ENCODE assay signal across 1 cellular context in the genomic region with DNA sequence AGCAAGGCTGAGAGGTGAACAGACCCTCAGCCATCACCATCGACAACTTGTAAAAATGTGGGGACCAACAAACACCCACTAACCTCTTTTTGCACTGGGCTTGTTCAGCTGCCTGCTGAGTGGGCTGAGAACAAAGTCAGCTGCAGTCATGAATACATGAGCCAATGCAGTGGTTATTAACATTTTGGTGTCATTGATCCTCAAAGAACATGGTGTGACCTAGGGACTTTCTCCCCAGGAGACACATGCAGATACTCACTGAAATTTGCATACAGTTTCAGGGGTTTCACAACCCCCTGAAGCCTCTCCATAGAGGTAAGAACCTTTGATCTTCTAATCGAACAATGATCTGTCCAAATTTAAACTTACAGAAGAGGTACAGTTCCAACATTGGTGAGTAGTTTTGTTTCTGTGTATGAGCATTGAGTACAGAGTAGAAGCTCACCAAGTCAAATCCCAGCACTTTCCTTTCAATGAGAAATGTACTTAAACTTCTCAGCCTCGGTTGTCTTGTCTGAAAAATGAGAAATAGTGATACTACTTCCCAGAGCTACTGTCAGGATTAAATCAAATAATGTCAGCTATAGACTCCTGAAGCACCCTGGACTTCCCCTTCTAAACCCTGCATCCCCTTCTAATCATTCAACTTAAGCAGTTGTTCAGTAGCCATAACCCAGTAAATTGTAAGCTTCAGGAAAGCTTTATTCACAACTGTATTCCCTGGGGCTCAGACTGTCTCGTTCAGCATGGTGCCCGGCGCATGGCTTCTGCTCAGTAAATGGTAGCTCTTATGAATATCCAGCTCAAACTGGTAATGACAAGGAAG.
A peak's percentile ranks its signal among the peaks of the same experiment; 100 is the strongest.
TF ChIP-seq lines count a peak whose summit lies in the region.

No MANE protein-coding gene starts in this region.

TF ChIP-seq in GM12878, 131 proteins besides CTCF, POLR2A, EP300 and RAD21 (continued from another document and continues in another):
- TF ChIP-seq, protein P1, sequence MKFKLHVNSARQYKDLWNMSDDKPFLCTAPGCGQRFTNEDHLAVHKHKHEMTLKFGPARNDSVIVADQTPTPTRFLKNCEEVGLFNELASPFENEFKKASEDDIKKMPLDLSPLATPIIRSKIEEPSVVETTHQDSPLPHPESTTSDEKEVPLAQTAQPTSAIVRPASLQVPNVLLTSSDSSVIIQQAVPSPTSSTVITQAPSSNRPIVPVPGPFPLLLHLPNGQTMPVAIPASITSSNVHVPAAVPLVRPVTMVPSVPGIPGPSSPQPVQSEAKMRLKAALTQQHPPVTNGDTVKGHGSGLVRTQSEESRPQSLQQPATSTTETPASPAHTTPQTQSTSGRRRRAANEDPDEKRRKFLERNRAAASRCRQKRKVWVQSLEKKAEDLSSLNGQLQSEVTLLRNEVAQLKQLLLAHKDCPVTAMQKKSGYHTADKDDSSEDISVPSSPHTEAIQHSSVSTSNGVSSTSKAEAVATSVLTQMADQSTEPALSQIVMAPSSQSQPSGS (IDR thresholded peaks at IDR 0.05; ENCODE audit: low read length): no peak; the same call in none of the 2 replicates
- TF ChIP-seq FOS (IDR thresholded peaks at IDR 0.05; ENCODE audit: borderline replicate concordance, extremely low read depth, insufficient read length): no peak
- TF ChIP-seq BMI1 (IDR thresholded peaks at IDR 0.05; ENCODE audit: borderline replicate concordance): no peak
- TF ChIP-seq MEF2B (IDR thresholded peaks at IDR 0.05; ENCODE audit: partially characterized antibody, poor library complexity, severe bottlenecking): peak; percentile 69
- TF ChIP-seq HDAC2 (IDR thresholded peaks at IDR 0.05): no peak
- TF ChIP-seq CHD2 (IDR thresholded peaks at IDR 0.05; ENCODE audit: borderline replicate concordance, low read depth, low read length): 0 out of 2 replicates have a peak, but pooled peaks have one; percentile 53
- TF ChIP-seq, protein P2, sequence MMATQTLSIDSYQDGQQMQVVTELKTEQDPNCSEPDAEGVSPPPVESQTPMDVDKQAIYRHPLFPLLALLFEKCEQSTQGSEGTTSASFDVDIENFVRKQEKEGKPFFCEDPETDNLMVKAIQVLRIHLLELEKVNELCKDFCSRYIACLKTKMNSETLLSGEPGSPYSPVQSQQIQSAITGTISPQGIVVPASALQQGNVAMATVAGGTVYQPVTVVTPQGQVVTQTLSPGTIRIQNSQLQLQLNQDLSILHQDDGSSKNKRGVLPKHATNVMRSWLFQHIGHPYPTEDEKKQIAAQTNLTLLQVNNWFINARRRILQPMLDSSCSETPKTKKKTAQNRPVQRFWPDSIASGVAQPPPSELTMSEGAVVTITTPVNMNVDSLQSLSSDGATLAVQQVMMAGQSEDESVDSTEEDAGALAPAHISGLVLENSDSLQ (IDR thresholded peaks at IDR 0.05): no peak
- TF ChIP-seq, protein P3, sequence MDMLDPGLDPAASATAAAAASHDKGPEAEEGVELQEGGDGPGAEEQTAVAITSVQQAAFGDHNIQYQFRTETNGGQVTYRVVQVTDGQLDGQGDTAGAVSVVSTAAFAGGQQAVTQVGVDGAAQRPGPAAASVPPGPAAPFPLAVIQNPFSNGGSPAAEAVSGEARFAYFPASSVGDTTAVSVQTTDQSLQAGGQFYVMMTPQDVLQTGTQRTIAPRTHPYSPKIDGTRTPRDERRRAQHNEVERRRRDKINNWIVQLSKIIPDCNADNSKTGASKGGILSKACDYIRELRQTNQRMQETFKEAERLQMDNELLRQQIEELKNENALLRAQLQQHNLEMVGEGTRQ (IDR thresholded peaks at IDR 0.05; ENCODE audit: borderline replicate concordance, low read depth, low read length): no peak
- TF ChIP-seq SPI1 (IDR thresholded peaks at IDR 0.05; ENCODE audit: borderline replicate concordance, insufficient read depth, low read depth, low read length): no peak
- TF ChIP-seq, protein P4, sequence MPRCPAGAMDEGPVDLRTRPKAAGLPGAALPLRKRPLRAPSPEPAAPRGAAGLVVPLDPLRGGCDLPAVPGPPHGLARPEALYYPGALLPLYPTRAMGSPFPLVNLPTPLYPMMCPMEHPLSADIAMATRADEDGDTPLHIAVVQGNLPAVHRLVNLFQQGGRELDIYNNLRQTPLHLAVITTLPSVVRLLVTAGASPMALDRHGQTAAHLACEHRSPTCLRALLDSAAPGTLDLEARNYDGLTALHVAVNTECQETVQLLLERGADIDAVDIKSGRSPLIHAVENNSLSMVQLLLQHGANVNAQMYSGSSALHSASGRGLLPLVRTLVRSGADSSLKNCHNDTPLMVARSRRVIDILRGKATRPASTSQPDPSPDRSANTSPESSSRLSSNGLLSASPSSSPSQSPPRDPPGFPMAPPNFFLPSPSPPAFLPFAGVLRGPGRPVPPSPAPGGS (IDR thresholded peaks at IDR 0.05; ENCODE audit: borderline replicate concordance, insufficient read depth, low read depth, low read length, poor library complexity, severe bottlenecking): no peak
- TF ChIP-seq, protein P5, sequence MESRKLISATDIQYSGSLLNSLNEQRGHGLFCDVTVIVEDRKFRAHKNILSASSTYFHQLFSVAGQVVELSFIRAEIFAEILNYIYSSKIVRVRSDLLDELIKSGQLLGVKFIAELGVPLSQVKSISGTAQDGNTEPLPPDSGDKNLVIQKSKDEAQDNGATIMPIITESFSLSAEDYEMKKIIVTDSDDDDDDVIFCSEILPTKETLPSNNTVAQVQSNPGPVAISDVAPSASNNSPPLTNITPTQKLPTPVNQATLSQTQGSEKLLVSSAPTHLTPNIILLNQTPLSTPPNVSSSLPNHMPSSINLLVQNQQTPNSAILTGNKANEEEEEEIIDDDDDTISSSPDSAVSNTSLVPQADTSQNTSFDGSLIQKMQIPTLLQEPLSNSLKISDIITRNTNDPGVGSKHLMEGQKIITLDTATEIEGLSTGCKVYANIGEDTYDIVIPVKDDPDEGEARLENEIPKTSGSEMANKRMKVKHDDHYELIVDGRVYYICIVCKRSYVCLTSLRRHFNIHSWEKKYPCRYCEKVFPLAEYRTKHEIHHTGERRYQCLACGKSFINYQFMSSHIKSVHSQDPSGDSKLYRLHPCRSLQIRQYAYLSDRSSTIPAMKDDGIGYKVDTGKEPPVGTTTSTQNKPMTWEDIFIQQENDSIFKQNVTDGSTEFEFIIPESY (IDR thresholded peaks at IDR 0.05): no peak
- TF ChIP-seq, protein P6, sequence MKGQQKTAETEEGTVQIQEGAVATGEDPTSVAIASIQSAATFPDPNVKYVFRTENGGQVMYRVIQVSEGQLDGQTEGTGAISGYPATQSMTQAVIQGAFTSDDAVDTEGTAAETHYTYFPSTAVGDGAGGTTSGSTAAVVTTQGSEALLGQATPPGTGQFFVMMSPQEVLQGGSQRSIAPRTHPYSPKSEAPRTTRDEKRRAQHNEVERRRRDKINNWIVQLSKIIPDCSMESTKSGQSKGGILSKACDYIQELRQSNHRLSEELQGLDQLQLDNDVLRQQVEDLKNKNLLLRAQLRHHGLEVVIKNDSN (IDR thresholded peaks at IDR 0.05; ENCODE audit: borderline replicate concordance, extremely low read length, insufficient read depth, low read depth, low read length): no peak
- no peak; the same call in 1 of the 2 replicates for TF ChIP-seq MTA2 (IDR thresholded peaks at IDR 0.05; ENCODE audit: low read depth)
- TF ChIP-seq BRCA1 (IDR thresholded peaks at IDR 0.05; ENCODE audit: low read depth, low read length): no peak
- TF ChIP-seq, protein P7, sequence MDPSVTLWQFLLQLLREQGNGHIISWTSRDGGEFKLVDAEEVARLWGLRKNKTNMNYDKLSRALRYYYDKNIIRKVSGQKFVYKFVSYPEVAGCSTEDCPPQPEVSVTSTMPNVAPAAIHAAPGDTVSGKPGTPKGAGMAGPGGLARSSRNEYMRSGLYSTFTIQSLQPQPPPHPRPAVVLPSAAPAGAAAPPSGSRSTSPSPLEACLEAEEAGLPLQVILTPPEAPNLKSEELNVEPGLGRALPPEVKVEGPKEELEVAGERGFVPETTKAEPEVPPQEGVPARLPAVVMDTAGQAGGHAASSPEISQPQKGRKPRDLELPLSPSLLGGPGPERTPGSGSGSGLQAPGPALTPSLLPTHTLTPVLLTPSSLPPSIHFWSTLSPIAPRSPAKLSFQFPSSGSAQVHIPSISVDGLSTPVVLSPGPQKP (IDR thresholded peaks at IDR 0.05; ENCODE audit: low read depth, low read length): no peak
- no peak for TF ChIP-seq YBX1 (IDR thresholded peaks at IDR 0.05)
- no peak for TF ChIP-seq HDAC6 (IDR thresholded peaks at IDR 0.05; ENCODE audit: unreplicated experiment)
- TF ChIP-seq, protein P8, sequence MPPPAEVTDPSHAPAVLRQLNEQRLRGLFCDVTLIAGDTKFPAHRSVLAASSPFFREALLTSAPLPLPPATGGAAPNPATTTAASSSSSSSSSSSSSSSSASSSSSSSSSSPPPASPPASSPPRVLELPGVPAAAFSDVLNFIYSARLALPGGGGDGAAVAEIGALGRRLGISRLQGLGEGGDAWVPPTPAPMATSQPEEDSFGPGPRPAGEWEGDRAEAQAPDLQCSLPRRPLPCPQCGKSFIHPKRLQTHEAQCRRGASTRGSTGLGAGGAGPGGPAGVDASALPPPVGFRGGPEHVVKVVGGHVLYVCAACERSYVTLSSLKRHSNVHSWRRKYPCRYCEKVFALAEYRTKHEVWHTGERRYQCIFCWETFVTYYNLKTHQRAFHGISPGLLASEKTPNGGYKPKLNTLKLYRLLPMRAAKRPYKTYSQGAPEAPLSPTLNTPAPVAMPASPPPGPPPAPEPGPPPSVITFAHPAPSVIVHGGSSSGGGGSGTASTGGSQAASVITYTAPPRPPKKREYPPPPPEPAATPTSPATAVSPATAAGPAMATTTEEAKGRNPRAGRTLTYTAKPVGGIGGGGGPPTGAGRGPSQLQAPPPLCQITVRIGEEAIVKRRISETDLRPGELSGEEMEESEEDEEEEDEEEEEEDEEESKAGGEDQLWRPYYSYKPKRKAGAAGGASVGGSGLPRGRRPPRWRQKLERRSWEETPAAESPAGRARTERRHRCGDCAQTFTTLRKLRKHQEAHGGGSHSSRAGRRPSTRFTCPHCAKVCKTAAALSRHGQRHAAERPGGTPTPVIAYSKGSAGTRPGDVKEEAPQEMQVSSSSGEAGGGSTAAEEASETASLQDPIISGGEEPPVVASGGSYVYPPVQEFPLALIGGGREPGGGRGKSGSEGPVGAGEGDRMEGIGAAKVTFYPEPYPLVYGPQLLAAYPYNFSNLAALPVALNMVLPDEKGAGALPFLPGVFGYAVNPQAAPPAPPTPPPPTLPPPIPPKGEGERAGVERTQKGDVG (CRISPR knock-in tag; IDR thresholded peaks at IDR 0.05): no peak
- TF ChIP-seq, protein P9, sequence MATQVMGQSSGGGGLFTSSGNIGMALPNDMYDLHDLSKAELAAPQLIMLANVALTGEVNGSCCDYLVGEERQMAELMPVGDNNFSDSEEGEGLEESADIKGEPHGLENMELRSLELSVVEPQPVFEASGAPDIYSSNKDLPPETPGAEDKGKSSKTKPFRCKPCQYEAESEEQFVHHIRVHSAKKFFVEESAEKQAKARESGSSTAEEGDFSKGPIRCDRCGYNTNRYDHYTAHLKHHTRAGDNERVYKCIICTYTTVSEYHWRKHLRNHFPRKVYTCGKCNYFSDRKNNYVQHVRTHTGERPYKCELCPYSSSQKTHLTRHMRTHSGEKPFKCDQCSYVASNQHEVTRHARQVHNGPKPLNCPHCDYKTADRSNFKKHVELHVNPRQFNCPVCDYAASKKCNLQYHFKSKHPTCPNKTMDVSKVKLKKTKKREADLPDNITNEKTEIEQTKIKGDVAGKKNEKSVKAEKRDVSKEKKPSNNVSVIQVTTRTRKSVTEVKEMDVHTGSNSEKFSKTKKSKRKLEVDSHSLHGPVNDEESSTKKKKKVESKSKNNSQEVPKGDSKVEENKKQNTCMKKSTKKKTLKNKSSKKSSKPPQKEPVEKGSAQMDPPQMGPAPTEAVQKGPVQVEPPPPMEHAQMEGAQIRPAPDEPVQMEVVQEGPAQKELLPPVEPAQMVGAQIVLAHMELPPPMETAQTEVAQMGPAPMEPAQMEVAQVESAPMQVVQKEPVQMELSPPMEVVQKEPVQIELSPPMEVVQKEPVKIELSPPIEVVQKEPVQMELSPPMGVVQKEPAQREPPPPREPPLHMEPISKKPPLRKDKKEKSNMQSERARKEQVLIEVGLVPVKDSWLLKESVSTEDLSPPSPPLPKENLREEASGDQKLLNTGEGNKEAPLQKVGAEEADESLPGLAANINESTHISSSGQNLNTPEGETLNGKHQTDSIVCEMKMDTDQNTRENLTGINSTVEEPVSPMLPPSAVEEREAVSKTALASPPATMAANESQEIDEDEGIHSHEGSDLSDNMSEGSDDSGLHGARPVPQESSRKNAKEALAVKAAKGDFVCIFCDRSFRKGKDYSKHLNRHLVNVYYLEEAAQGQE (IDR thresholded peaks at IDR 0.05; ENCODE audit: low read depth, low read length): no peak
- TF ChIP-seq JUND (IDR thresholded peaks at IDR 0.05; ENCODE audit: low read depth, low read length): no peak
- TF ChIP-seq, protein P10, sequence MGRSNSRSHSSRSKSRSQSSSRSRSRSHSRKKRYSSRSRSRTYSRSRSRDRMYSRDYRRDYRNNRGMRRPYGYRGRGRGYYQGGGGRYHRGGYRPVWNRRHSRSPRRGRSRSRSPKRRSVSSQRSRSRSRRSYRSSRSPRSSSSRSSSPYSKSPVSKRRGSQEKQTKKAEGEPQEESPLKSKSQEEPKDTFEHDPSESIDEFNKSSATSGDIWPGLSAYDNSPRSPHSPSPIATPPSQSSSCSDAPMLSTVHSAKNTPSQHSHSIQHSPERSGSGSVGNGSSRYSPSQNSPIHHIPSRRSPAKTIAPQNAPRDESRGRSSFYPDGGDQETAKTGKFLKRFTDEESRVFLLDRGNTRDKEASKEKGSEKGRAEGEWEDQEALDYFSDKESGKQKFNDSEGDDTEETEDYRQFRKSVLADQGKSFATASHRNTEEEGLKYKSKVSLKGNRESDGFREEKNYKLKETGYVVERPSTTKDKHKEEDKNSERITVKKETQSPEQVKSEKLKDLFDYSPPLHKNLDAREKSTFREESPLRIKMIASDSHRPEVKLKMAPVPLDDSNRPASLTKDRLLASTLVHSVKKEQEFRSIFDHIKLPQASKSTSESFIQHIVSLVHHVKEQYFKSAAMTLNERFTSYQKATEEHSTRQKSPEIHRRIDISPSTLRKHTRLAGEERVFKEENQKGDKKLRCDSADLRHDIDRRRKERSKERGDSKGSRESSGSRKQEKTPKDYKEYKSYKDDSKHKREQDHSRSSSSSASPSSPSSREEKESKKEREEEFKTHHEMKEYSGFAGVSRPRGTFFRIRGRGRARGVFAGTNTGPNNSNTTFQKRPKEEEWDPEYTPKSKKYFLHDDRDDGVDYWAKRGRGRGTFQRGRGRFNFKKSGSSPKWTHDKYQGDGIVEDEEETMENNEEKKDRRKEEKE (IDR thresholded peaks at IDR 0.05): no peak
- no peak for TF ChIP-seq RFX5 (IDR thresholded peaks at IDR 0.05; ENCODE audit: low read depth, low read length)
- TF ChIP-seq SMAD5 (IDR thresholded peaks at IDR 0.05; ENCODE audit: low read depth): no peak
- TF ChIP-seq, protein P11, sequence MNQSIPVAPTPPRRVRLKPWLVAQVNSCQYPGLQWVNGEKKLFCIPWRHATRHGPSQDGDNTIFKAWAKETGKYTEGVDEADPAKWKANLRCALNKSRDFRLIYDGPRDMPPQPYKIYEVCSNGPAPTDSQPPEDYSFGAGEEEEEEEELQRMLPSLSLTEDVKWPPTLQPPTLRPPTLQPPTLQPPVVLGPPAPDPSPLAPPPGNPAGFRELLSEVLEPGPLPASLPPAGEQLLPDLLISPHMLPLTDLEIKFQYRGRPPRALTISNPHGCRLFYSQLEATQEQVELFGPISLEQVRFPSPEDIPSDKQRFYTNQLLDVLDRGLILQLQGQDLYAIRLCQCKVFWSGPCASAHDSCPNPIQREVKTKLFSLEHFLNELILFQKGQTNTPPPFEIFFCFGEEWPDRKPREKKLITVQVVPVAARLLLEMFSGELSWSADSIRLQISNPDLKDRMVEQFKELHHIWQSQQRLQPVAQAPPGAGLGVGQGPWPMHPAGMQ (IDR thresholded peaks at IDR 0.05; ENCODE audit: borderline replicate concordance): no peak
- TF ChIP-seq TCF3 (IDR thresholded peaks at IDR 0.05; ENCODE audit: borderline replicate concordance, insufficient read depth, low read depth, low read length): no peak
- TF ChIP-seq WRNIP1 (IDR thresholded peaks at IDR 0.05; ENCODE audit: borderline replicate concordance, low read depth, low read length): no peak
- TF ChIP-seq ESRRA (IDR thresholded peaks at IDR 0.05; ENCODE audit: low read length): no peak
- TF ChIP-seq POLR2AphosphoS5 (IDR thresholded peaks at IDR 0.05; ENCODE audit: low read length): peak; percentile 63; the same call in 1 of the 2 replicates
